In the genomic region with DNA sequence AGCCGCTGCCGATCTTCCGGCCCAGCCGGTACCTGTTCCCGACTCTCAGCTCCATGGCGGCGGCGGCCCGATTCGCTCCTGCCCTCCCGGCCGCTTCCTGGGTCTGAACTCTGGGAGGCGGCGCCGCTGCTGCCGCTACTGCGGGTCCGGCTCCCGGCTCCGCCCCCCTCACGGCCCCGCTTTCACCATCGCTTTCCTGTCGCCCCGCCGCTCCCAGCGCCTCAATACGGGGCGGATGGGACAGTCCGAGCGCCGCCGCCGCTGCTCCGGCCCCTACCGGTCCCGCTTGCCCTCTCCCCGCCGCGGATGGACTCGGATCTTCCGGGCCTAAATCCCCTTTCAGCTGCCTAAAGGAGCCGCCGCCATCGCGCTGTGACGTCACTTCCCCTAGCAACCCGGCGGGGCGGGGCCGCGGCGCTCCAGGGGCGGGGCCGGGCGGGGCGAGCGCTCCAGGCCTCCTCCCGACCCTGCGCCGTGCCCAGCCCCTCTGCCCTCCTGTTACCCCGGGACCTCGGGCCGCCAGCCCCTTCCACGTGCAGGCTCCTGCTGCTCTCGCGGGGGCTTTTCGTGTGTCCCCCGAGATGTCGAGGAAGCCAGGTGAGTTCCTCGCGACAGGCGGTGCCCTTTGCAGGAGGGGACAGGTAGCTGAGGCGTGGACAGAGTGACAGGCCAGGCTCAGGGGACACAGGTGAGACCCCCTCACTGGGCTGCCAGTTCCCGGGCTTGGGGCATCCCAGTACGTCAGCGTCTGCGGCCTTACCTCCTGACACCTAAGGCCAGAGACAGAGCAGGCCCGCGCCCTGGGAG, we compare ENCODE assay signal across 8 cellular contexts. TPM values are rescaled to one million over a fixed set of nuclear protein-coding genes. Genes with fewer than 3 reads are reported as not detected.
DNase-seq lines count a peak whose midpoint lies in the region; ATAC-seq and TF ChIP-seq lines count a peak whose summit lies in the region.

A gene (minus strand): TSS at position 374 of the 807 bp plus-strand sequence. CDS start 319 bp downstream, at position 55.

- peak within 1 kb of the TSS; percentile 94 for H3K9ac ChIP-seq in OCI-LY1 (ENCODE audit: low read length)

- H3K36me3 ChIP-seq in OCI-LY1 (ENCODE audit: insufficient read depth, low read length) = peaks cover 38% of the 10 kb centered on the region

- TF ChIP-seq CTCF in OCI-LY1 (IDR thresholded peaks at IDR 0.05; ENCODE audit: low read length) (no peak), endothelial cell (IDR thresholded peaks at IDR 0.05; ENCODE audit: unreplicated experiment) (no peak), mesothelial cell of epicardium (IDR thresholded peaks at IDR 0.05; ENCODE audit: unreplicated experiment) (no peak)

- H4K20me1 ChIP-seq in OCI-LY1 (ENCODE audit: insufficient read depth, low read length) = no peaks in the 10 kb centered on the region

- peak within 1 kb of the TSS; percentile 95 for H3K4me3 Mint-ChIP-seq in endothelial cell (ENCODE audit: unreplicated experiment)
- H3K4me3 Mint-ChIP-seq in mesothelial cell of epicardium = peak within 1 kb of the TSS; percentile 83

- no peaks in the 10 kb centered on the region for H3K9me3 ChIP-seq in OCI-LY1 (ENCODE audit: low read length)

- no peaks in the 10 kb centered on the region for H3F3A ChIP-seq in OCI-LY1 (ENCODE audit: insufficient read depth, low read length)

- peak within 1 kb of the TSS; percentile 86 for H3K4me3 ChIP-seq in OCI-LY1 (ENCODE audit: low read depth, low read length, poor library complexity, severe bottlenecking)

- H3K27me3 ChIP-seq in OCI-LY1 (ENCODE audit: insufficient read depth, low read length) = peaks cover 9% of the 10 kb centered on the region

- peaks cover 41% of the 10 kb centered on the region for H3K79me2 ChIP-seq in OCI-LY1 (ENCODE audit: insufficient read depth, low read length)

- H3K9me3 Mint-ChIP-seq in endothelial cell (ENCODE audit: unreplicated experiment) (no peaks in the 10 kb centered on the region), mesothelial cell of epicardium (no peaks in the 10 kb centered on the region)

- peak within 1 kb of the TSS; percentile 53 for H3K27ac ChIP-seq in OCI-LY1 (ENCODE audit: low read depth, low read length, poor library complexity, severe bottlenecking)

- no peak within 1 kb of the TSS for H2AFZ ChIP-seq in OCI-LY1 (ENCODE audit: low read length)

- no peaks in the 10 kb centered on the region for H3K9me2 ChIP-seq in OCI-LY1 (ENCODE audit: low read depth, low read length)

- H3K4me1 Mint-ChIP-seq in endothelial cell (ENCODE audit: unreplicated experiment) (peaks cover 36% of the 10 kb centered on the region), mesothelial cell of epicardium (peaks cover 47% of the 10 kb centered on the region)

- H3K27ac Mint-ChIP-seq in endothelial cell (ENCODE audit: unreplicated experiment) (peak within 1 kb of the TSS; percentile 96), mesothelial cell of epicardium (peak within 1 kb of the TSS; percentile 100)

- peak; percentile 88 for DNase-seq in COLO668 (lab: John Stamatoyannopoulos, UW; ENCODE audit: unreplicated experiment)
- DNase-seq in HuH-7 (ENCODE audit: low spot score) = peak; percentile 92
- peak; percentile 93 for DNase-seq in activated CD8-positive, alpha-beta memory T cell treated with anti-CD3 and anti-CD28 coated beads, Interleukin-2, amount 50 U/mL, for 4 hours
- DNase-seq in endothelial cell (ENCODE audit: low spot score) = peak; percentile 92
- peak; percentile 89 to 93 for DNase-seq in mesothelial cell of epicardium (ENCODE audit: low spot score in 2 of 2, unreplicated experiment in 2 of 2)
- DNase-seq in stimulated activated CD8-positive, alpha-beta memory T cell treated with anti-CD3 and anti-CD28 coated beads, Interleukin-15, amount 100 ng/mL, for 4 hours (ENCODE audit: low read depth in 2 of 2) = peak; percentile 79 to 85

- peaks cover 43% of the 10 kb centered on the region for H3K4me1 ChIP-seq in OCI-LY1 (ENCODE audit: insufficient read depth, low read length, severe bottlenecking)

- H3K27me3 Mint-ChIP-seq in endothelial cell (ENCODE audit: unreplicated experiment) (peaks cover 34% of the 10 kb centered on the region), mesothelial cell of epicardium (ENCODE audit: low read depth) (no peaks in the 10 kb centered on the region)

- H3K4me2 ChIP-seq in OCI-LY1 (ENCODE audit: low read length) = peak within 1 kb of the TSS; percentile 71

- peak; percentile 71 for ATAC-seq in GM21381 (IDR thresholded peaks at IDR 0.05; ENCODE audit: unreplicated experiment)

- H3K36me3 Mint-ChIP-seq in endothelial cell (ENCODE audit: low read depth, unreplicated experiment) = peaks cover 21% of the 10 kb centered on the region
- H3K36me3 Mint-ChIP-seq in mesothelial cell of epicardium = peaks cover 14% of the 10 kb centered on the region

RNA-seq across cellular contexts. Expression of the gene that starts here (rescaled TPM):
- total RNA-seq in endothelial cell (ENCODE audit: unreplicated experiment) (149 TPM), mesothelial cell of epicardium (202 to 212 TPM (median 204 TPM) in 3 replicates)

Comparison
In these comparisons a context has a peak if more than half of its experiments do, and no peak if none do; other contexts are left out.
1. Peak in every context shown above with its lines: DNase-seq, ATAC-seq, H3K4me3 ChIP-seq and H3K27ac ChIP-seq.